14 cellular contexts compared by ENCODE assay signal in genomic region chr11:107844041-107844440, GRCh38. TPM values are rescaled to one million over a fixed set of nuclear protein-coding genes. Genes with fewer than 3 reads are reported as not detected.
DNase-seq lines count a peak whose midpoint lies in the region; TF ChIP-seq lines count a peak whose summit lies in the region.
"Had no signal": no experiment of that assay in that cellular context is flagged by ENCODE, and none has a peak within 500 bp of the region (broad histone marks: within the 10 kb centered on the region; RNA-seq: fewer than 3 reads in every experiment).

No MANE protein-coding gene starts in this region.

- H3K27me3 ChIP-seq in kidney epithelial cell (ENCODE audit: control insufficient read depth, insufficient read depth, low read length), result no peaks in the 10 kb centered on the region
- H3K27me3 ChIP-seq: heart right ventricle had no signal

- TF ChIP-seq CTCF in kidney epithelial cell (IDR thresholded peaks at IDR 0.05; ENCODE audit: insufficient read depth, low read length, poor library complexity, severe bottlenecking), result no peak

- peak; percentile 45 for DNase-seq in EH (ENCODE audit: low read depth)
- peak; percentile 89 for DNase-seq in M059J (ENCODE audit: low read depth)
- peak; percentile 55 for DNase-seq in astrocyte of the hippocampus (ENCODE audit: low read depth, low spot score)
- peak; percentile 60 for DNase-seq in kidney epithelial cell (ENCODE audit: low read depth)
- DNase-seq in putamen (ENCODE audit: low spot score), result no peak
- no peak for DNase-seq in ureter (ENCODE audit: low spot score)
- no peak for DNase-seq in inferior parietal cortex (ENCODE audit: extremely low spot score)
- DNase-seq: activated B cell treated with CpG ODN at 0.5 μM for 24 hours; activated T-cell treated with anti-CD3 and anti-CD28 coated beads, Interleukin-2, amount 50 U/mL, for 4 hours; effector memory CD4-positive, alpha-beta T cell; heart right ventricle; NCI-H2107; nephron progenitor cell; NK-92 treated with Interleukin-12 subunit alpha and Interleukin-12 subunit beta, amount 100 ng/mL, for 24 hours had no signal

- H3K36me3 ChIP-seq in kidney epithelial cell (ENCODE audit: control insufficient read depth, insufficient read depth, low read length), result no peaks in the 10 kb centered on the region
- H3K36me3 ChIP-seq: heart right ventricle had no signal

- no peak overlapping the region for H3K4me3 ChIP-seq in kidney epithelial cell (ENCODE audit: low read depth, low read length)
- H3K4me3 ChIP-seq: heart right ventricle had no signal

RNA-seq across cellular contexts. Expression of gene SLC35F2, which starts 14.5 kb away (rescaled TPM):
- 26.4 and 33.4 TPM in 2 replicates for total RNA-seq in M059J (2014; rRNA removed; shearing (Covaris generic))
- total RNA-seq in kidney epithelial cell (44.8 and 48.1 TPM in 2 replicates), ureter (8.0 TPM)

Comparison
In these comparisons a context has a peak if more than half of its experiments do, and no peak if none do; other contexts are left out.
1. DNase-seq: peak in EH (single experiment), M059J (single experiment), astrocyte of the hippocampus (single experiment) and kidney epithelial cell (single experiment); none in putamen (single experiment), ureter (single experiment) and inferior parietal cortex (single experiment).